ENCODE assay signal across 8 cellular contexts in genomic region chr7:26200113-26200443, GRCh38. TPM values are rescaled to one million over a fixed set of nuclear protein-coding genes. Genes with fewer than 3 reads are reported as not detected.
DNase-seq lines count a peak whose midpoint lies in the region; ATAC-seq, FAIRE-seq and TF ChIP-seq lines count a peak whose summit lies in the region.

No MANE protein-coding gene starts in this region.

- peak overlapping the region; percentile 99 for H3K4me3 ChIP-seq in fibroblast of the aortic adventitia (ENCODE audit: low read depth, low read length)
- H3K4me3 ChIP-seq in neutrophil (ENCODE audit: low read depth in 1 of 2, low read length in 1 of 2), result peak overlapping the region; percentile 96 to 99

- FAIRE-seq in RCC 7860 (lab: Jason Lieb, UNC), result no peak

- DNase-seq in G401 (ENCODE audit: low spot score) (peak; percentile 70), RCC 7860 (ENCODE audit: low spot score) (peak; percentile 31), fibroblast of the aortic adventitia (ENCODE audit: low read depth) (no peak), substantia nigra (lab: John Stamatoyannopoulos, UW) (peak in 44 of 49 donors; percentile 20 to 95 (median 69))
- DNase-seq in activated T-helper 9 cell treated with anti-CD3 and anti-CD28 coated beads, Interleukin-2, amount 50 U/mL, for 16 hours (ENCODE audit: low read depth), result peak; percentile 69

- ATAC-seq in HG03439 (IDR thresholded peaks at IDR 0.05; ENCODE audit: unreplicated experiment) (peak; percentile 17), GM19324 (IDR thresholded peaks at IDR 0.05; ENCODE audit: low FRiP score, unreplicated experiment) (no peak)

- in situ Hi-C loops in G401 (cut with HindIII; ENCODE audit: low sequenced_read_pairs), result no loop called here

- no peaks in the 10 kb centered on the region for H3K27me3 ChIP-seq in neutrophil

- TF ChIP-seq CTCF in fibroblast of the aortic adventitia (IDR thresholded peaks at IDR 0.05; ENCODE audit: insufficient read depth, low read length) (no peak), neutrophil (IDR thresholded peaks at IDR 0.05) (no peak)

- H3K27ac ChIP-seq in neutrophil (peak overlapping the region; percentile 98), substantia nigra (ENCODE audit: low read depth, low read length, poor library complexity, severe bottlenecking) (peak overlapping the region; percentile 100)

- peaks cover 67 to 68% of the 10 kb centered on the region in 2 experiments for H3K4me1 ChIP-seq in neutrophil (ENCODE audit: control insufficient read depth in 1 of 2, insufficient read depth in 1 of 2, low read depth in 1 of 2, low read length in 1 of 2)

- H3K36me3 ChIP-seq in neutrophil, result peaks cover 23% of the 10 kb centered on the region

- no peaks in the 10 kb centered on the region for H3K9me3 ChIP-seq in neutrophil

RNA-seq across cellular contexts. Expression of gene HNRNPA2B1, which starts 0.5 kb away (rescaled TPM):
- 256 and 358 TPM in 2 replicates for total RNA-seq in G401 (2014; rRNA removed; shearing (Covaris generic))
- 141 and 234 TPM in 2 replicates for total RNA-seq in fibroblast of the aortic adventitia (ENCODE audit: low replicate concordance)

RNA-seq across cellular contexts. Expression of gene CBX3, which starts 1.5 kb away (rescaled TPM):
- 344 and 437 TPM in 2 replicates for total RNA-seq in G401 (2014; rRNA removed; shearing (Covaris generic))
- 160 and 225 TPM in 2 replicates for total RNA-seq in fibroblast of the aortic adventitia (ENCODE audit: low replicate concordance)

RNA-seq across cellular contexts. Expression of gene NFE2L3, which starts 48.1 kb away (rescaled TPM):
- 211 and 236 TPM in 2 replicates for total RNA-seq in G401 (2014; rRNA removed; shearing (Covaris generic))
- 0.18 and 1.2 TPM in 2 replicates for total RNA-seq in fibroblast of the aortic adventitia (ENCODE audit: low replicate concordance)

Comparison
In these comparisons a context has a peak if more than half of its experiments do, and no peak if none do; other contexts are left out.
1. RNA of gene NFE2L3, which starts 48.1 kb away (total RNA-seq): 211 to 236 TPM in G401; 0.18 to 1.2 TPM in fibroblast of the aortic adventitia; every median in the first group is over 10 times any median in the second.